8 cellular contexts compared by ENCODE assay signal in the genomic region with DNA sequence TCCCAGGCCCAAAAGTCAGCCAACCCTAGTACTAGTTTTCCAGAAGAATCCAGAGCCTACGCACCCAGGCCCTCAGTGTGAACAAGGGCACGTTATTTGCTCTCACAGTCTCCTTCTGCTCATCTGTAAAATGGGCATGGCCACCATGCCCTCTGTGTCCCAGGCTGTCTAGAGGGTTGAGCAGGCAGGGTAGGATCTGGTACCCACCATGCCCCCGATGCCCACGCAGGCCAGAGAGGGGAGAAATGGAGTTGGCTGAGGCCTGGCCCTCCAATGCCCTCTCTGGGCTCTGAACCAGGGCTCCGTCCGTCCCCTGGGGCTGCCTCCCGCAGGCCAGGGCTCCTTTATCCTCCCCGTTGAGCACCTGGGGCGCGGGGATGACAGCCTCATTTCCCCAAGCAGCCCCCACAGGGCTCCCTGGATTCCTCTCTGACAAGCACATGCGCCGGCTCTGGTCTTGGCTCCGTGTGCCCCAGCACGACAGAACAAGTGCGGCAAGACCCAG. TPM values are rescaled to one million over a fixed set of nuclear protein-coding genes. Genes with fewer than 3 reads are reported as not detected.
A peak's percentile ranks its signal among the peaks of the same experiment; 100 is the strongest.
DNase-seq lines count a peak whose midpoint lies in the region; ATAC-seq, FAIRE-seq and TF ChIP-seq lines count a peak whose summit lies in the region.

No MANE protein-coding gene starts in this region.

- H3K36me3 ChIP-seq in MG63 (no peaks in the 10 kb centered on the region), neural cell (ENCODE audit: insufficient read depth, low read length) (no peaks in the 10 kb centered on the region)

- TF ChIP-seq EP300 in A549 (IDR thresholded peaks at IDR 0.05) (no peak), neural cell (conservative IDR thresholded peaks at IDR 0.05; ENCODE audit: poor library complexity, severe bottlenecking) (no peak)

- CTCF ChIA-PET in A549 (lab: Yijun Ruan, JAX), result interaction anchor here (0.9 to 3.0 kb wide), 5 partner anchors 14 to 98 kb away, joined by 3 to 15 read pairs (median 9); no protein-coding TSS in a partner anchor
- CTCF ChIA-PET in CD4-positive, alpha-beta T cell (lab: Charles Lee), result no interaction called here

- H3K9ac ChIP-seq in neural cell (ENCODE audit: low read length), result peak overlapping the region; percentile 94

- no peak for FAIRE-seq in A549 (lab: Jason Lieb, UNC)

- 86% methylated on average over 13 of the region's 15 CpGs for WGBS in A549 (ENCODE audit: missing lambda C conversion rate)

- ATAC-seq in A549 (peak in 1 of 2 experiments; percentile 1; a peak in 1 of 6 replicates), HG02798 (IDR thresholded peaks at IDR 0.05; ENCODE audit: poor library complexity, unreplicated experiment) (no peak)
- no peak for ATAC-seq in CD4-positive, alpha-beta T cell (ENCODE audit: poor library complexity)

- intact Hi-C loops in dendritic cell treated with granulocyte-macrophage colony-stimulating factor and Interleukin-4, amounts not matched to agents 40 ng/mL and 50 ng/mL, for 4 days (cut with micrococcal nuclease), result no loop called here
- intact Hi-C loops in CD4-positive, alpha-beta T cell (cut with DNase I, micrococcal nuclease), result no loop called here

- H3K9me2 ChIP-seq in neural cell (ENCODE audit: insufficient read depth, low read length), result no peaks in the 10 kb centered on the region

- H2AFZ ChIP-seq in neural cell (ENCODE audit: low read depth, low read length), result no peak overlapping the region

- POLR2A ChIA-PET in A549 (lab: Yijun Ruan, JAX), result no interaction called here
- POLR2A ChIA-PET in CD4-positive, alpha-beta T cell (lab: Charles Lee), result no interaction called here

- TF ChIP-seq RAD21 in A549 (conservative IDR thresholded peaks at IDR 0.05 in 1 of 2, IDR thresholded peaks at IDR 0.05 in 1 of 2) (no peak), neural cell (conservative IDR thresholded peaks at IDR 0.05) (no peak)

- TF ChIP-seq CTCF in A549 (IDR thresholded peaks at IDR 0.05) (no peak), neural cell (IDR thresholded peaks at IDR 0.05; ENCODE audit: poor library complexity, severe bottlenecking) (no peak)
- no peak for TF ChIP-seq CTCF in CD4-positive, alpha-beta T cell (IDR thresholded peaks at IDR 0.05)

- peaks cover 13% of the 10 kb centered on the region; the same call in 2 of the 3 replicates for H3K4me1 ChIP-seq in A549

- no peak for TF ChIP-seq POLR2A in A549 (IDR thresholded peaks at IDR 0.05; ENCODE audit: low read length)

- no peaks in the 10 kb centered on the region for H3K27me3 ChIP-seq in MG63
- no peaks in the 10 kb centered on the region for H3K27me3 ChIP-seq in neural cell (ENCODE audit: insufficient read depth, low read depth, low read length)
- H3K27me3 ChIP-seq in CD4-positive, alpha-beta T cell (ENCODE audit: control insufficient read depth, insufficient read depth, low read length), result peaks cover 45% of the 10 kb centered on the region

- peak overlapping the region; percentile 83 for H3K4me3 Mint-ChIP-seq in dendritic cell treated with granulocyte-macrophage colony-stimulating factor and Interleukin-4, amounts not matched to agents 40 ng/mL and 50 ng/mL, for 4 days
- no peak overlapping the region for H3K4me3 Mint-ChIP-seq in CD4-positive, alpha-beta T cell

- H3K4me3 ChIP-seq in A549 (peak overlapping the region; percentile 82), MG63 (peak overlapping the region; percentile 61), neural cell (ENCODE audit: low read length) (peak overlapping the region; percentile 97)

- H3F3A ChIP-seq in neural cell (ENCODE audit: insufficient read depth, low read length, poor library complexity, severe bottlenecking), result no peaks in the 10 kb centered on the region

- no peaks in the 10 kb centered on the region for H3K9me3 Mint-ChIP-seq in dendritic cell treated with granulocyte-macrophage colony-stimulating factor and Interleukin-4, amounts not matched to agents 40 ng/mL and 50 ng/mL, for 4 days
- H3K9me3 Mint-ChIP-seq in CD4-positive, alpha-beta T cell, result no peaks in the 10 kb centered on the region

- peaks cover 52% of the 10 kb centered on the region for H3K27me3 Mint-ChIP-seq in dendritic cell treated with granulocyte-macrophage colony-stimulating factor and Interleukin-4, amounts not matched to agents 40 ng/mL and 50 ng/mL, for 4 days
- peaks cover 58% of the 10 kb centered on the region for H3K27me3 Mint-ChIP-seq in CD4-positive, alpha-beta T cell

- no peaks in the 10 kb centered on the region for H4K20me1 ChIP-seq in neural cell (ENCODE audit: insufficient read depth)

- H3K4me2 ChIP-seq in A549, result peak overlapping the region; percentile 97
- no peak overlapping the region for H3K4me2 ChIP-seq in neural cell (ENCODE audit: low read length)

- H3K4me1 Mint-ChIP-seq in dendritic cell treated with granulocyte-macrophage colony-stimulating factor and Interleukin-4, amounts not matched to agents 40 ng/mL and 50 ng/mL, for 4 days (ENCODE audit: low read depth), result peaks cover 26% of the 10 kb centered on the region
- H3K4me1 Mint-ChIP-seq in CD4-positive, alpha-beta T cell (ENCODE audit: low read depth), result no peaks in the 10 kb centered on the region

- H3K79me2 ChIP-seq in neural cell (replicated peaks; ENCODE audit: insufficient read depth, low read length), result peaks cover 49% of the 10 kb centered on the region

- H3K27ac Mint-ChIP-seq in dendritic cell treated with granulocyte-macrophage colony-stimulating factor and Interleukin-4, amounts not matched to agents 40 ng/mL and 50 ng/mL, for 4 days, result peak overlapping the region; percentile 86
- H3K27ac Mint-ChIP-seq in CD4-positive, alpha-beta T cell, result no peak overlapping the region

- H3K27ac ChIP-seq in A549 (peak overlapping the region; percentile 84 to 94; a peak in 5 of 6 replicates), neural cell (ENCODE audit: low read length) (no peak overlapping the region)
- no peak overlapping the region for H3K27ac ChIP-seq in CD4-positive, alpha-beta T cell (ENCODE audit: low read depth, low read length)

- H3K36me3 Mint-ChIP-seq in dendritic cell treated with granulocyte-macrophage colony-stimulating factor and Interleukin-4, amounts not matched to agents 40 ng/mL and 50 ng/mL, for 4 days (ENCODE audit: low read depth), result peaks cover 12% of the 10 kb centered on the region
- H3K36me3 Mint-ChIP-seq in CD4-positive, alpha-beta T cell (ENCODE audit: low read depth), result no peaks in the 10 kb centered on the region

- DNase-seq in A549 (ENCODE audit: low read depth in 1 of 2, low spot score in 1 of 2) (no peak), MG63 (no peak), A172 (ENCODE audit: low spot score) (no peak), cerebellar cortex (ENCODE audit: low spot score) (no peak)
- DNase-seq in CD4-positive, alpha-beta T cell, result no peak

- H3K9me3 ChIP-seq in A549 (no peaks in the 10 kb centered on the region), MG63 (no peaks in the 10 kb centered on the region), neural cell (ENCODE audit: low read length) (no peaks in the 10 kb centered on the region)
- H3K9me3 ChIP-seq in CD4-positive, alpha-beta T cell (ENCODE audit: control insufficient read depth, low read length), result no peaks in the 10 kb centered on the region

TF ChIP-seq in A549, 52 proteins besides CTCF, POLR2A, EP300 and RAD21 (continues in another document):
- TF ChIP-seq KDM1A (IDR thresholded peaks at IDR 0.05; ENCODE audit: low read depth) (no peak), MAFK (IDR thresholded peaks at IDR 0.05; ENCODE audit: partially characterized antibody) (no peak), RCOR1 (IDR thresholded peaks at IDR 0.05; ENCODE audit: low read depth, low read length) (no peak), RFX5 (IDR thresholded peaks at IDR 0.05) (no peak), CBX8 (IDR thresholded peaks at IDR 0.05) (no peak), POLR2AphosphoS2 (conservative IDR thresholded peaks at IDR 0.05; ENCODE audit: low read length) (no peak), GATA3 (IDR thresholded peaks at IDR 0.05; ENCODE audit: borderline replicate concordance) (no peak)

TF ChIP-seq in neural cell, 6 proteins besides CTCF, POLR2A, EP300 and RAD21 (continues in another document):
- TF ChIP-seq TAF1 (IDR thresholded peaks at IDR 0.05; ENCODE audit: low read depth), result no peak
- TF ChIP-seq EZH2 (IDR thresholded peaks at IDR 0.05; ENCODE audit: borderline replicate concordance, insufficient read depth, low read length, poor library complexity, severe bottlenecking), result no peak
- TF ChIP-seq POLR2AphosphoS5 (IDR thresholded peaks at IDR 0.05), result no peak
- TF ChIP-seq, protein P1, sequence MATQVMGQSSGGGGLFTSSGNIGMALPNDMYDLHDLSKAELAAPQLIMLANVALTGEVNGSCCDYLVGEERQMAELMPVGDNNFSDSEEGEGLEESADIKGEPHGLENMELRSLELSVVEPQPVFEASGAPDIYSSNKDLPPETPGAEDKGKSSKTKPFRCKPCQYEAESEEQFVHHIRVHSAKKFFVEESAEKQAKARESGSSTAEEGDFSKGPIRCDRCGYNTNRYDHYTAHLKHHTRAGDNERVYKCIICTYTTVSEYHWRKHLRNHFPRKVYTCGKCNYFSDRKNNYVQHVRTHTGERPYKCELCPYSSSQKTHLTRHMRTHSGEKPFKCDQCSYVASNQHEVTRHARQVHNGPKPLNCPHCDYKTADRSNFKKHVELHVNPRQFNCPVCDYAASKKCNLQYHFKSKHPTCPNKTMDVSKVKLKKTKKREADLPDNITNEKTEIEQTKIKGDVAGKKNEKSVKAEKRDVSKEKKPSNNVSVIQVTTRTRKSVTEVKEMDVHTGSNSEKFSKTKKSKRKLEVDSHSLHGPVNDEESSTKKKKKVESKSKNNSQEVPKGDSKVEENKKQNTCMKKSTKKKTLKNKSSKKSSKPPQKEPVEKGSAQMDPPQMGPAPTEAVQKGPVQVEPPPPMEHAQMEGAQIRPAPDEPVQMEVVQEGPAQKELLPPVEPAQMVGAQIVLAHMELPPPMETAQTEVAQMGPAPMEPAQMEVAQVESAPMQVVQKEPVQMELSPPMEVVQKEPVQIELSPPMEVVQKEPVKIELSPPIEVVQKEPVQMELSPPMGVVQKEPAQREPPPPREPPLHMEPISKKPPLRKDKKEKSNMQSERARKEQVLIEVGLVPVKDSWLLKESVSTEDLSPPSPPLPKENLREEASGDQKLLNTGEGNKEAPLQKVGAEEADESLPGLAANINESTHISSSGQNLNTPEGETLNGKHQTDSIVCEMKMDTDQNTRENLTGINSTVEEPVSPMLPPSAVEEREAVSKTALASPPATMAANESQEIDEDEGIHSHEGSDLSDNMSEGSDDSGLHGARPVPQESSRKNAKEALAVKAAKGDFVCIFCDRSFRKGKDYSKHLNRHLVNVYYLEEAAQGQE (IDR thresholded peaks at IDR 0.05; ENCODE audit: borderline replicate concordance), result no peak

RNA-seq across cellular contexts. Expression of gene BAHCC1, which starts 9.1 kb away (rescaled TPM):
- polyA plus RNA-seq in A549 (2011; rRNA removed) (2.1 and 2.6 TPM in 2 replicates), A549 (2017; fragmentation: RNase III; extraction: RNeasy Plus Mini Kit Qiagen cat#74134 plus additional on column Dnase treatment) (5.2 to 5.9 TPM (median 5.8 TPM) in 3 replicates), neural cell (12.4 and 14.2 TPM in 2 replicates)
- 7.4 and 8.4 TPM in 2 replicates for polyA plus RNA-seq in A549 (2012; cell fraction: cytosol; rRNA removed)
- 27.4 and 38.1 TPM in 2 replicates for polyA plus RNA-seq in A549 (2012; cell fraction: nucleus; rRNA removed)
- 2.6 and 3.5 TPM in 2 replicates for polyA minus RNA-seq in A549 (2011; rRNA and poly(A)+ RNA removed)
- 3.6 and 10.4 TPM in 2 replicates for total RNA-seq in MG63 (2014; rRNA removed; shearing (Covaris generic); ENCODE audit: low replicate concordance)
- 20.7 and 24.9 TPM in 2 replicates for polyA minus RNA-seq in neural cell
- total RNA-seq in A172 (2014; rRNA removed; shearing (Covaris generic)), result 0.95 and 2.0 TPM in 2 replicates
- under 1 TPM; 0.20 to 0.41 TPM for total RNA-seq in CD4-positive, alpha-beta T cell

Comparison
In these comparisons a context has a peak if more than half of its experiments do, and no peak if none do; other contexts are left out.
1. H3K27ac ChIP-seq: peak in A549 (2 of 2); none in neural cell (single experiment) and CD4-positive, alpha-beta T cell (single experiment).
2. Peak in every context shown above with its lines, with median percentiles within 50 percentile points of each other: H3K4me3 ChIP-seq.